22 cellular contexts compared by ENCODE assay signal in genomic region chr19:49652723-49653465, GRCh38. TPM values are rescaled to one million over a fixed set of nuclear protein-coding genes. Genes with fewer than 3 reads are reported as not detected.
DNase-seq lines count a peak whose midpoint lies in the region; ATAC-seq, FAIRE-seq and TF ChIP-seq lines count a peak whose summit lies in the region.
"Had no signal": no experiment of that assay in that cellular context is flagged by ENCODE, and none has a peak within 500 bp of the region (broad histone marks: within the 10 kb centered on the region; RNA-seq: fewer than 3 reads in every experiment).

No MANE protein-coding gene starts in this region.

- DNase-seq in MCF 10A (ENCODE audit: unreplicated experiment) (no peak), breast epithelium (ENCODE audit: low spot score in 2 of 2) (no peak), HCT116 (ENCODE audit: low read depth, low spot score) (no peak), GM12878 (ENCODE audit: low read depth, low spot score) (no peak), spleen (peak; percentile 66), Ammon's horn (ENCODE audit: low spot score) (no peak)
- no peak for DNase-seq in activated CD4-positive, alpha-beta T cell treated with anti-CD3 and anti-CD28 coated beads, Interleukin-2, amount 50 U/mL, for 4 hours
- DNase-seq: 8988T, AML-193, DMS 273 treated with DMSO at 0.1 percent for 48 hours, DMS79 treated with DMSO at 0.1 percent for 48 hours, Kasumi-1, MG63, NCI-H1417, NCI-H1930, NCI-H2227 treated with DMSO at 0.1 percent for 48 hours, NCI-H510A, Peyer's patch, Right ventricle myocardium superior had no signal

- H3K9me3 ChIP-seq in breast epithelium = no peaks in the 10 kb centered on the region
- H3K9me3 ChIP-seq in HCT116 (ENCODE audit: control insufficient read depth in 1 of 2, insufficient read depth in 1 of 2, low read depth in 1 of 2, low read length in 2 of 2) = no peaks in the 10 kb centered on the region
- H3K9me3 ChIP-seq in GM12878 (replicated peaks; ENCODE audit: control insufficient read depth, insufficient read depth, low read length) = no peaks in the 10 kb centered on the region
- H3K9me3 ChIP-seq in spleen = no peaks in the 10 kb centered on the region
- H3K9me3 ChIP-seq: MG63, Peyer's patch had no signal

- CTCF ChIA-PET in MCF 10A (lab: Yijun Ruan, JAX) (no interaction called here), HCT116 (lab: Charles Lee) (no interaction called here), GM12878 (lab: Yijun Ruan, JAX) (no interaction called here)

- H3K4me1 Mint-ChIP-seq in MCF 10A (ENCODE audit: insufficient read depth, unreplicated experiment) = no peaks in the 10 kb centered on the region
- H3K4me1 Mint-ChIP-seq: CD14-positive monocyte had no signal

- intact Hi-C loops in MCF 10A (cut with micrococcal nuclease) = no loop called here
- intact Hi-C loops in breast epithelium (cut with DNase I; ENCODE audit: low total_unique reads) = no loop called here
- intact Hi-C loops in HCT116 (cut with micrococcal nuclease) = no loop called here
- intact Hi-C loops in GM12878 (cut with micrococcal nuclease; ENCODE audit: unreplicated experiment) = no loop called here
- intact Hi-C loops in spleen (cut with DNase I; ENCODE audit: low total_unique reads) = no loop called here

- in situ Hi-C loops in GM12878 (cut with MboI) = no loop called here

- H3K9ac ChIP-seq in HCT116 (ENCODE audit: low read length) = no peak overlapping the region
- no peak overlapping the region for H3K9ac ChIP-seq in GM12878 (ENCODE audit: control insufficient read depth, insufficient read depth, low read length)

- POLR2A ChIA-PET in MCF 10A (lab: Yijun Ruan, JAX) (no interaction called here), HCT116 (lab: Charles Lee) (no interaction called here), GM12878 (lab: Charles Lee) (no interaction called here)

- no peaks in the 10 kb centered on the region for H3K27me3 Mint-ChIP-seq in MCF 10A (ENCODE audit: insufficient read depth, unreplicated experiment)

- no peak for TF ChIP-seq CTCF in MCF 10A (IDR thresholded peaks at IDR 0.05; ENCODE audit: unreplicated experiment)
- TF ChIP-seq CTCF in breast epithelium (IDR thresholded peaks at IDR 0.05) = no peak
- TF ChIP-seq CTCF in HCT116 (IDR thresholded peaks at IDR 0.05 in 2 of 3, conservative IDR thresholded peaks at IDR 0.05 in 1 of 3; ENCODE audit: borderline replicate concordance in 1 of 3, insufficient read depth in 1 of 3, low read depth in 2 of 3, low read length in 2 of 3) = no peak
- no peak for TF ChIP-seq CTCF in GM12878 (IDR thresholded peaks at IDR 0.05 in 2 of 3, conservative IDR thresholded peaks at IDR 0.05 in 1 of 3; ENCODE audit: control insufficient read depth in 2 of 3, extremely low read depth in 1 of 3, insufficient read depth in 1 of 3, low read depth in 3 of 3, low read length in 3 of 3)
- TF ChIP-seq CTCF in spleen (IDR thresholded peaks at IDR 0.05 in 8 of 11, conservative IDR thresholded peaks at IDR 0.05 in 3 of 11) = no peak

- ATAC-seq in HCT116 = no peak
- ATAC-seq in GM12878 = no peak
- no peak for ATAC-seq in GM18909 (IDR thresholded peaks at IDR 0.05; ENCODE audit: poor library complexity, unreplicated experiment)

- no peak for TF ChIP-seq EP300 in GM12878 (IDR thresholded peaks at IDR 0.05; ENCODE audit: borderline replicate concordance in 1 of 2, control insufficient read depth in 1 of 2, low read depth in 2 of 2, low read length in 2 of 2)

- no peak for TF ChIP-seq POLR2A in breast epithelium (IDR thresholded peaks at IDR 0.05)
- no peak for TF ChIP-seq POLR2A in HCT116 (IDR thresholded peaks at IDR 0.05; ENCODE audit: borderline replicate concordance, extremely low read depth, insufficient read depth, insufficient read length)
- TF ChIP-seq POLR2A in GM12878 (IDR thresholded peaks at IDR 0.05; ENCODE audit: low read depth, low read length) = no peak
- TF ChIP-seq POLR2A in spleen (IDR thresholded peaks at IDR 0.05) = no peak

- no peaks in the 10 kb centered on the region for H3K9me3 Mint-ChIP-seq in MCF 10A (ENCODE audit: unreplicated experiment)

- H3K27me3 ChIP-seq in breast epithelium = no peaks in the 10 kb centered on the region
- H3K27me3 ChIP-seq in HCT116 (ENCODE audit: insufficient read depth, low read length) = no peaks in the 10 kb centered on the region
- no peaks in the 10 kb centered on the region for H3K27me3 ChIP-seq in GM12878 (replicated peaks in 1 of 2; ENCODE audit: control insufficient read depth in 2 of 2, insufficient read depth in 2 of 2, low read length in 1 of 2)
- H3K27me3 ChIP-seq in spleen (replicated peaks in 1 of 7) = no peaks in the 10 kb centered on the region
- H3K27me3 ChIP-seq: MG63, Peyer's patch had no signal

- peaks cover 73% of the 10 kb centered on the region for H3K36me3 Mint-ChIP-seq in MCF 10A (ENCODE audit: insufficient read depth, unreplicated experiment)

- no peak overlapping the region for H3K4me3 ChIP-seq in breast epithelium
- H3K4me3 ChIP-seq in HCT116 (replicated peaks in 1 of 2; ENCODE audit: low read depth in 1 of 2, low read length in 2 of 2) = no peak overlapping the region
- no peak overlapping the region for H3K4me3 ChIP-seq in GM12878
- H3K4me3 ChIP-seq in spleen = no peak overlapping the region
- H3K4me3 ChIP-seq: GM23338, MG63, Peyer's patch had no signal

- H3K36me3 ChIP-seq in breast epithelium = peaks cover 16% of the 10 kb centered on the region
- peaks cover 36 to 39% of the 10 kb centered on the region in 2 experiments; a peak in 3 of 4 replicates for H3K36me3 ChIP-seq in HCT116 (ENCODE audit: control insufficient read depth in 1 of 2, insufficient read depth in 2 of 2, low read length in 2 of 2)
- H3K36me3 ChIP-seq in GM12878 (ENCODE audit: control insufficient read depth in 2 of 2, insufficient read depth in 2 of 2, low read length in 1 of 2) = peaks cover 0 to 25% of the 10 kb centered on the region in 2 experiments; a peak in 3 of 4 replicates
- peaks cover 0 to 100% (median 83%) of the 10 kb centered on the region in 6 donors for H3K36me3 ChIP-seq in spleen

- no peak overlapping the region for H2AFZ ChIP-seq in HCT116 (ENCODE audit: low read depth, low read length, poor library complexity, severe bottlenecking)
- H2AFZ ChIP-seq in GM12878 (ENCODE audit: control insufficient read depth, low read depth, low read length) = no peak overlapping the region
- H2AFZ ChIP-seq: GM23338 had no signal

- H3K9me2 ChIP-seq in HCT116 (ENCODE audit: insufficient read depth) = no peaks in the 10 kb centered on the region

- H3K4me2 ChIP-seq in HCT116 (ENCODE audit: low read length) (no peak overlapping the region), GM12878 (ENCODE audit: control insufficient read depth, insufficient read depth) (no peak overlapping the region)
- H3K4me2 ChIP-seq: GM23338 had no signal

- TF ChIP-seq RAD21 in HCT116 (IDR thresholded peaks at IDR 0.05; ENCODE audit: low read depth) (no peak), GM12878 (IDR thresholded peaks at IDR 0.05; ENCODE audit: insufficient read depth, low read depth, low read length) (no peak)

- H3K27ac Mint-ChIP-seq in MCF 10A (ENCODE audit: low read depth, unreplicated experiment) = no peak overlapping the region

- H3K4me3 Mint-ChIP-seq in MCF 10A (ENCODE audit: unreplicated experiment) = no peak overlapping the region
- H3K4me3 Mint-ChIP-seq: CD14-positive monocyte, GM23338 had no signal

- WGBS in GM12878 (ENCODE audit: insufficient coverage, insufficient replicate concordance, low lambda C conversion rate, missing lambda C conversion rate) = 99% methylated on average over 25 of the region's 39 CpGs
- 90 to 95% (median 92%) methylated on average over 34 to 39 of the region's 39 CpGs for WGBS in spleen, 5 donors

- H3K4me1 ChIP-seq in breast epithelium (no peaks in the 10 kb centered on the region), HCT116 (ENCODE audit: control insufficient read depth in 1 of 2, insufficient read depth in 2 of 2, low read length in 2 of 2) (no peaks in the 10 kb centered on the region), GM12878 (ENCODE audit: control insufficient read depth, insufficient read depth, low read length) (no peaks in the 10 kb centered on the region), spleen (peaks cover 0 to 42% (median 8%) of the 10 kb centered on the region in 6 donors)
- H3K4me1 ChIP-seq: Peyer's patch had no signal

- SMC1A ChIA-PET in GM12878 (lab: Charles Lee; ENCODE audit: uncharacterized antibody, unreplicated experiment) = no interaction called here

- RAD21 ChIA-PET in HCT116 (lab: Charles Lee; ENCODE audit: low non-redundant PET in 1 of 2, low total read pairs in 2 of 2, uncharacterized antibody in 2 of 2, unreplicated experiment in 2 of 2) (no interaction called here), GM12878 (lab: Charles Lee; ENCODE audit: unreplicated experiment) (no interaction called here)

- FAIRE-seq in GM12878 (lab: Jason Lieb, UNC) = no peak

- H4K20me1 ChIP-seq in HCT116 (ENCODE audit: insufficient read depth) (no peaks in the 10 kb centered on the region), GM12878 (ENCODE audit: control insufficient read depth, insufficient read depth) (no peaks in the 10 kb centered on the region)

- BruUV-seq in MCF 10A (replicated peaks; lab: Mats Ljungman, UMichigan) (TSS peak; percentile 29), HCT116 (replicated peaks; lab: Mats Ljungman, UMichigan) (TSS peak; percentile 34), GM12878 (replicated peaks; lab: Mats Ljungman, UMichigan) (no TSS peak)

- peaks cover 27% of the 10 kb centered on the region; the same call in 1 of the 2 replicates for H3K79me2 ChIP-seq in HCT116 (ENCODE audit: insufficient read depth, low read length)
- no peaks in the 10 kb centered on the region for H3K79me2 ChIP-seq in GM12878 (ENCODE audit: control insufficient read depth, insufficient read depth, low read length)

- H3K27ac ChIP-seq in breast epithelium (no peak overlapping the region), HCT116 (ENCODE audit: low read depth, low read length) (no peak overlapping the region), GM12878 (ENCODE audit: control insufficient read depth, insufficient read depth) (no peak overlapping the region), spleen (peak overlapping the region in 3 of 8 donors; percentile 7 to 39 (median 31))
- H3K27ac ChIP-seq: Peyer's patch had no signal

RNA-seq across cellular contexts. Expression of gene SCAF1, which starts 10.9 kb away (rescaled TPM):
- total RNA-seq in MCF 10A (2022) (81.3 and 101 TPM in 2 replicates), breast epithelium (10 to 100 TPM in 2 of 3 donors, 1 to 10 TPM in 1; 9.8 to 15.4 (median 10.6) TPM), HCT116 (2021; ENCODE audit: unreplicated experiment) (96.8 TPM), GM12878 (2014; rRNA removed) (5.7 and 6.4 TPM in 2 replicates), GM12878 (2014; rRNA removed; fragmentation: Illumina TruSeq; extraction: Trizol) (2.5 and 3.5 TPM in 2 replicates), GM12878 (2021) (66.9 and 77.0 TPM in 2 replicates), spleen (10 to 100 TPM; 21.9 to 66.2 (median 57.0) TPM)
- 39.9 and 46.0 TPM in 2 replicates for polyA plus RNA-seq in HCT116 (2012)
- 17.2 and 18.6 TPM in 2 replicates for total RNA-seq in GM12878 (2013; cell fraction: nucleolus; rRNA removed)
- polyA plus RNA-seq in GM12878 (2011; ENCODE audit: low read depth) = 8.9 TPM
- polyA plus RNA-seq in GM12878 (2011; rRNA removed) (1.3 and 2.1 TPM in 2 replicates), GM12878 (2014; fragmentation: Illumina TruSeq; extraction: Trizol) (0.40 and 4.2 TPM in 2 replicates), GM12878 (2014; fragmentation: Nextera tagmentation; extraction: Ambion mirVana) (under 1 TPM; 0.18 to 0.24 TPM), GM12878 (2014; rRNA removed) (12.2 and 18.5 TPM in 2 replicates), GM12878 (2016; fragmentation: Nextera tagmentation; extraction: Ambion mirVana) (1 to 10 TPM; 7.1 to 9.3 TPM), spleen (10 to 100 TPM in 1 of 3 donors, 1 to 10 TPM in 2; 7.5 to 21.3 (median 7.6) TPM)
- 5.1 and 5.9 TPM in 2 replicates for polyA plus RNA-seq in GM12878 (2011; cell fraction: cytosol; rRNA removed)
- polyA plus RNA-seq in GM12878 (2011; cell fraction: nucleus; rRNA removed) = 21.9 and 33.3 TPM in 2 replicates
- polyA plus RNA-seq in GM12878 (2012) = 24.6 and 26.6 TPM in 2 replicates
- polyA minus RNA-seq in GM12878 (2011; rRNA and poly(A)+ RNA removed) = 1.0 and 4.3 TPM in 2 replicates
- polyA minus RNA-seq in GM12878 (2011; cell fraction: cytosol; rRNA and poly(A)+ RNA removed) = 4.6 and 5.6 TPM in 2 replicates
- polyA minus RNA-seq in GM12878 (2011; cell fraction: nucleus; rRNA and poly(A)+ RNA removed) = 2.2 and 3.4 TPM in 2 replicates

RNA-seq across cellular contexts. Expression of gene IRF3, which starts 12.8 kb away (rescaled TPM):
- total RNA-seq in MCF 10A (2022) = 65.6 and 82.2 TPM in 2 replicates
- 100 to 1,000 TPM in 1 of 3 donors, 10 to 100 TPM in 2; 39.7 to 100 (median 52.4) TPM for total RNA-seq in breast epithelium
- 129 TPM for total RNA-seq in HCT116 (2021; ENCODE audit: unreplicated experiment)
- 109 and 131 TPM in 2 replicates for polyA plus RNA-seq in HCT116 (2012)
- total RNA-seq in GM12878 (2013; cell fraction: nucleolus; rRNA removed) = 31.4 and 47.6 TPM in 2 replicates
- 82.7 and 87.4 TPM in 2 replicates for total RNA-seq in GM12878 (2014; rRNA removed)
- total RNA-seq in GM12878 (2014; rRNA removed; fragmentation: Illumina TruSeq; extraction: Trizol) = 39.2 and 41.7 TPM in 2 replicates
- 93.8 and 110 TPM in 2 replicates for total RNA-seq in GM12878 (2021)
- 48.7 TPM for polyA plus RNA-seq in GM12878 (2011; ENCODE audit: low read depth)
- polyA plus RNA-seq in GM12878 (2011; rRNA removed) = 39.9 and 68.7 TPM in 2 replicates
- polyA plus RNA-seq in GM12878 (2011; cell fraction: cytosol; rRNA removed) = 114 and 137 TPM in 2 replicates
- polyA plus RNA-seq in GM12878 (2011; cell fraction: nucleus; rRNA removed) = 145 and 206 TPM in 2 replicates
- polyA plus RNA-seq in GM12878 (2012) = 105 and 125 TPM in 2 replicates
- polyA plus RNA-seq in GM12878 (2014; fragmentation: Illumina TruSeq; extraction: Trizol) = 25.2 and 83.2 TPM in 2 replicates
- polyA plus RNA-seq in GM12878 (2014; fragmentation: Nextera tagmentation; extraction: Ambion mirVana) = 10 to 100 TPM in 1 of 2 experiments, 1 to 10 TPM in 1; 5.5 to 17.2 TPM
- polyA plus RNA-seq in GM12878 (2014; rRNA removed) = 109 and 140 TPM in 2 replicates
- 10 to 100 TPM; 51.1 to 58.1 TPM for polyA plus RNA-seq in GM12878 (2016; fragmentation: Nextera tagmentation; extraction: Ambion mirVana)
- 26.8 and 55.4 TPM in 2 replicates for polyA minus RNA-seq in GM12878 (2011; rRNA and poly(A)+ RNA removed)
- 22.6 and 37.9 TPM in 2 replicates for polyA minus RNA-seq in GM12878 (2011; cell fraction: cytosol; rRNA and poly(A)+ RNA removed)
- polyA minus RNA-seq in GM12878 (2011; cell fraction: nucleus; rRNA and poly(A)+ RNA removed) = 18.3 and 35.4 TPM in 2 replicates
- 100 to 1,000 TPM in 4 of 7 donors, 10 to 100 TPM in 3; 87.9 to 150 (median 127) TPM for total RNA-seq in spleen
- polyA plus RNA-seq in spleen = 100 to 1,000 TPM; 127 to 294 (median 276) TPM

RNA-seq across cellular contexts. Expression of gene BCL2L12, which starts 12.8 kb away (rescaled TPM):
- 29.4 and 36.0 TPM in 2 replicates for total RNA-seq in MCF 10A (2022)
- total RNA-seq in breast epithelium = 10 to 100 TPM in 1 of 3 donors, 1 to 10 TPM in 2; 5.1 to 11.7 (median 8.5) TPM
- 93.9 TPM for total RNA-seq in HCT116 (2021; ENCODE audit: unreplicated experiment)
- polyA plus RNA-seq in HCT116 (2012) = 71.6 and 83.5 TPM in 2 replicates
- total RNA-seq in GM12878 (2013; cell fraction: nucleolus; rRNA removed) = 7.0 and 8.2 TPM in 2 replicates
- 48.7 and 66.9 TPM in 2 replicates for total RNA-seq in GM12878 (2014; rRNA removed)
- 9.6 and 10.2 TPM in 2 replicates for total RNA-seq in GM12878 (2014; rRNA removed; fragmentation: Illumina TruSeq; extraction: Trizol)
- 81.9 and 83.5 TPM in 2 replicates for total RNA-seq in GM12878 (2021)
- polyA plus RNA-seq in GM12878 (2011; ENCODE audit: low read depth) = 45.1 TPM
- polyA plus RNA-seq in GM12878 (2011; rRNA removed) = 19.4 and 34.0 TPM in 2 replicates
- 63.0 and 82.8 TPM in 2 replicates for polyA plus RNA-seq in GM12878 (2011; cell fraction: cytosol; rRNA removed)
- polyA plus RNA-seq in GM12878 (2011; cell fraction: nucleus; rRNA removed) = 60.4 and 63.6 TPM in 2 replicates
- 42.9 and 43.2 TPM in 2 replicates for polyA plus RNA-seq in GM12878 (2012)
- 26.2 and 28.9 TPM in 2 replicates for polyA plus RNA-seq in GM12878 (2014; fragmentation: Illumina TruSeq; extraction: Trizol)
- 1 to 10 TPM; 1.8 to 7.9 TPM for polyA plus RNA-seq in GM12878 (2014; fragmentation: Nextera tagmentation; extraction: Ambion mirVana)
- polyA plus RNA-seq in GM12878 (2014; rRNA removed) = 143 and 146 TPM in 2 replicates
- polyA plus RNA-seq in GM12878 (2016; fragmentation: Nextera tagmentation; extraction: Ambion mirVana) = 100 to 1,000 TPM in 1 of 2 experiments, 10 to 100 TPM in 1; 90.3 to 102 TPM
- polyA minus RNA-seq in GM12878 (2011; rRNA and poly(A)+ RNA removed) = 5.0 and 16.5 TPM in 2 replicates
- polyA minus RNA-seq in GM12878 (2011; cell fraction: cytosol; rRNA and poly(A)+ RNA removed) = 13.9 and 16.9 TPM in 2 replicates
- polyA minus RNA-seq in GM12878 (2011; cell fraction: nucleus; rRNA and poly(A)+ RNA removed) = 7.6 and 8.8 TPM in 2 replicates
- 10 to 100 TPM in 6 of 7 donors, 1 to 10 TPM in 1; 7.8 to 26.6 (median 16.3) TPM for total RNA-seq in spleen
- polyA plus RNA-seq in spleen = 10 to 100 TPM; 26.5 to 36.7 (median 30.1) TPM

RNA-seq across cellular contexts. Expression of gene RRAS, which starts 13.0 kb away (rescaled TPM):
- 37.6 and 56.5 TPM in 2 replicates for total RNA-seq in MCF 10A (2022)
- 100 to 1,000 TPM in 1 of 3 donors, 10 to 100 TPM in 2; 34.8 to 114 (median 41.0) TPM for total RNA-seq in breast epithelium
- 55.9 TPM for total RNA-seq in HCT116 (2021; ENCODE audit: unreplicated experiment)
- 115 and 117 TPM in 2 replicates for polyA plus RNA-seq in HCT116 (2012)
- total RNA-seq in GM12878 (2013; cell fraction: nucleolus; rRNA removed) = 0.91 TPM in 1 of 2 replicates, not detected in the other
- total RNA-seq in GM12878 (2014; rRNA removed) = 1.0 and 1.8 TPM in 2 replicates
- 1.1 TPM in 2 replicates for total RNA-seq in GM12878 (2014; rRNA removed; fragmentation: Illumina TruSeq; extraction: Trizol)
- 1.3 and 1.8 TPM in 2 replicates for total RNA-seq in GM12878 (2021)
- 3.2 TPM for polyA plus RNA-seq in GM12878 (2011; ENCODE audit: low read depth)
- polyA plus RNA-seq in GM12878 (2011; rRNA removed) = 2.3 and 4.1 TPM in 2 replicates
- 7.4 and 9.2 TPM in 2 replicates for polyA plus RNA-seq in GM12878 (2011; cell fraction: cytosol; rRNA removed)
- 5.0 and 5.9 TPM in 2 replicates for polyA plus RNA-seq in GM12878 (2011; cell fraction: nucleus; rRNA removed)
- 7.4 and 8.5 TPM in 2 replicates for polyA plus RNA-seq in GM12878 (2012)
- polyA plus RNA-seq in GM12878 (2014; fragmentation: Illumina TruSeq; extraction: Trizol) = 1.1 TPM in 1 of 2 replicates, not detected in the other
- polyA plus RNA-seq in GM12878 (2014; fragmentation: Nextera tagmentation; extraction: Ambion mirVana) = under 1 TPM; 0.24 to 0.29 TPM
- polyA plus RNA-seq in GM12878 (2014; rRNA removed) = 4.0 and 5.8 TPM in 2 replicates
- 1 to 10 TPM; 1.9 to 2.2 TPM for polyA plus RNA-seq in GM12878 (2016; fragmentation: Nextera tagmentation; extraction: Ambion mirVana)
- polyA minus RNA-seq in GM12878 (2011; rRNA and poly(A)+ RNA removed) = 0.95 and 3.3 TPM in 2 replicates
- 2.4 and 2.6 TPM in 2 replicates for polyA minus RNA-seq in GM12878 (2011; cell fraction: cytosol; rRNA and poly(A)+ RNA removed)
- 0.60 and 0.67 TPM in 2 replicates for polyA minus RNA-seq in GM12878 (2011; cell fraction: nucleus; rRNA and poly(A)+ RNA removed)
- 10 to 100 TPM; 30.9 to 57.6 (median 44.4) TPM for total RNA-seq in spleen
- 100 to 1,000 TPM in 1 of 3 donors, 10 to 100 TPM in 2; 66.5 to 106 (median 98.2) TPM for polyA plus RNA-seq in spleen

RNA-seq across cellular contexts. Expression of gene PRMT1, which starts 24.2 kb away (rescaled TPM):
- total RNA-seq in MCF 10A (2022) (236 and 304 TPM in 2 replicates), breast epithelium (100 to 1,000 TPM; 137 to 227 (median 154) TPM), HCT116 (2021; ENCODE audit: unreplicated experiment) (428 TPM), GM12878 (2014; rRNA removed) (589 and 611 TPM in 2 replicates), GM12878 (2014; rRNA removed; fragmentation: Illumina TruSeq; extraction: Trizol) (343 and 363 TPM in 2 replicates), GM12878 (2021) (432 and 437 TPM in 2 replicates), spleen (100 to 1,000 TPM; 108 to 136 (median 115) TPM)
- polyA plus RNA-seq in HCT116 (2012) = 595 and 673 TPM in 2 replicates
- 251 and 266 TPM in 2 replicates for total RNA-seq in GM12878 (2013; cell fraction: nucleolus; rRNA removed)
- 189 TPM for polyA plus RNA-seq in GM12878 (2011; ENCODE audit: low read depth)
- polyA plus RNA-seq in GM12878 (2011; rRNA removed) (357 and 667 TPM in 2 replicates), GM12878 (2014; fragmentation: Illumina TruSeq; extraction: Trizol) (179 and 527 TPM in 2 replicates), GM12878 (2014; fragmentation: Nextera tagmentation; extraction: Ambion mirVana) (10 to 100 TPM; 19.9 to 50.5 TPM), GM12878 (2014; rRNA removed) (643 and 678 TPM in 2 replicates), GM12878 (2016; fragmentation: Nextera tagmentation; extraction: Ambion mirVana) (100 to 1,000 TPM; 441 to 447 TPM), spleen (100 to 1,000 TPM; 114 to 175 (median 134) TPM)
- 947 and 1,287 TPM in 2 replicates for polyA plus RNA-seq in GM12878 (2011; cell fraction: cytosol; rRNA removed)
- polyA plus RNA-seq in GM12878 (2011; cell fraction: nucleus; rRNA removed) = 955 and 1,091 TPM in 2 replicates
- polyA plus RNA-seq in GM12878 (2012) = 311 and 317 TPM in 2 replicates
- polyA minus RNA-seq in GM12878 (2011; rRNA and poly(A)+ RNA removed) = 734 and 867 TPM in 2 replicates
- polyA minus RNA-seq in GM12878 (2011; cell fraction: cytosol; rRNA and poly(A)+ RNA removed) = 172 and 191 TPM in 2 replicates
- 196 and 303 TPM in 2 replicates for polyA minus RNA-seq in GM12878 (2011; cell fraction: nucleus; rRNA and poly(A)+ RNA removed)
